In the genomic region with DNA sequence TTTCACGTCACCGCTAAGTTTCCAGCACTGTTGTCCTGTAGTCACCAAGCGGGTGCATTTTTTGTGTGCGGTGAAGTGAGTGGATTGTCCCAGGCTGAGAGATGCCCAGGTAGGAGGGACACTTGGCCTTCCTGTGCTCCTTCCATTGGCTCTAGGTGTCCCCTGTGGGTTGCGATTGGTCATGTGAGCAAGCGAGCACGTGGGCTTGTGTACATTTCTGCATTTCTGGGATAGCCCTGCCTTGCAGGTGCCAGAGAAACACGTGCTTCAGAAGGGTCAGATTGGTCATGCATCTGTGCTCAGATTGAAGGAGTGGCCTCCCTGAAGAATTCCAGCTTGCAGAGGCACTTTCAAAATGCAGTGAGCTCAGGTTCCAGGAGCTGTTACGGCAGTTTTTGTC, we compare ENCODE assay signal across 10 cellular contexts.
DNase-seq lines count a peak whose midpoint lies in the region; ATAC-seq and TF ChIP-seq lines count a peak whose summit lies in the region.
"Had no signal": no experiment of that assay in that cellular context is flagged by ENCODE, and none has a peak within 500 bp of the region (broad histone marks: within the 10 kb centered on the region; RNA-seq: fewer than 3 reads in every experiment).

No MANE protein-coding gene starts in this region.

- 62 to 67% methylated on average over 2 to 4 of the region's 9 CpGs for WGBS in gastroesophageal sphincter (ENCODE audit: low coverage in 1 of 2), 2 donors

- H3K27ac Mint-ChIP-seq in Caco-2 (ENCODE audit: unreplicated experiment) (peak overlapping the region; percentile 53), brain (peak overlapping the region in 3 of 5 experiments; percentile 40 to 87 (median 78))
- H3K27ac Mint-ChIP-seq: IgD-negative memory B cell had no signal

- peak; percentile 81 to 86 for DNase-seq in Caco-2
- DNase-seq in NCI-H1105 (lab: John Stamatoyannopoulos, UW): peak; percentile 69
- peak; percentile 87 for DNase-seq in mucosa of gallbladder (ENCODE audit: low spot score)
- DNase-seq in G401 (ENCODE audit: low spot score): no peak
- DNase-seq in epidermal melanocyte (ENCODE audit: insufficient read length, low spot score): no peak
- DNase-seq: C1 segment of cervical spinal cord had no signal

- no peak for TF ChIP-seq POLR2A in gastroesophageal sphincter (IDR thresholded peaks at IDR 0.05)

- no peak overlapping the region for H3K4me3 ChIP-seq in Caco-2 (ENCODE audit: low read depth, low read length)
- H3K4me3 ChIP-seq in gastroesophageal sphincter: no peak overlapping the region

- H3K36me3 Mint-ChIP-seq in Caco-2 (ENCODE audit: insufficient read depth, unreplicated experiment) (peaks cover 6% of the 10 kb centered on the region), brain (no peaks in the 10 kb centered on the region)
- H3K36me3 Mint-ChIP-seq: IgD-negative memory B cell had no signal

- no peaks in the 10 kb centered on the region for H3K9me3 ChIP-seq in Caco-2
- H3K9me3 ChIP-seq in gastroesophageal sphincter: no peaks in the 10 kb centered on the region

- H3K27ac ChIP-seq in gastroesophageal sphincter: no peak overlapping the region

- in situ Hi-C loops in G401 (cut with HindIII; ENCODE audit: low sequenced_read_pairs): no loop called here

- H3K4me1 Mint-ChIP-seq in Caco-2 (ENCODE audit: low read depth, unreplicated experiment) (no peaks in the 10 kb centered on the region), brain (peaks cover 17% of the 10 kb centered on the region)
- H3K4me1 Mint-ChIP-seq: IgD-negative memory B cell had no signal

- H3K9me3 Mint-ChIP-seq in Caco-2 (ENCODE audit: unreplicated experiment) (no peaks in the 10 kb centered on the region), brain (peaks cover 0 to 7% (median 0%) of the 10 kb centered on the region in 5 experiments)
- H3K9me3 Mint-ChIP-seq: IgD-negative memory B cell had no signal

- no peaks in the 10 kb centered on the region for H3K36me3 ChIP-seq in Caco-2 (ENCODE audit: control insufficient read depth, insufficient read depth, low read length)
- no peaks in the 10 kb centered on the region for H3K36me3 ChIP-seq in gastroesophageal sphincter

- POLR2A ChIA-PET in Caco-2 (lab: Charles Lee): no interaction called here

- H3K4me3 Mint-ChIP-seq in Caco-2 (ENCODE audit: unreplicated experiment) (peak overlapping the region; percentile 37), brain (peak overlapping the region in 2 of 5 experiments; percentile 10 to 14)
- H3K4me3 Mint-ChIP-seq: IgD-negative memory B cell had no signal

- no peaks in the 10 kb centered on the region for H3K27me3 Mint-ChIP-seq in Caco-2 (ENCODE audit: insufficient read depth, unreplicated experiment)
- H3K27me3 Mint-ChIP-seq in brain: no peaks in the 10 kb centered on the region
- H3K27me3 Mint-ChIP-seq: IgD-negative memory B cell had no signal

- TF ChIP-seq EP300 in gastroesophageal sphincter (IDR thresholded peaks at IDR 0.05): no peak

- no peaks in the 10 kb centered on the region for H3K27me3 ChIP-seq in Caco-2 (replicated peaks; ENCODE audit: control insufficient read depth, insufficient read depth, low read length)
- no peaks in the 10 kb centered on the region for H3K27me3 ChIP-seq in gastroesophageal sphincter

- intact Hi-C loops in Caco-2 (cut with micrococcal nuclease; ENCODE audit: unreplicated experiment): no loop called here

- CTCF ChIA-PET in Caco-2 (lab: Charles Lee): interaction anchor here (1.4 kb wide), 1 partner anchor 147 kb away, joined by 4 read pairs; no protein-coding TSS in a partner anchor

- no peak for TF ChIP-seq CTCF in Caco-2 (IDR thresholded peaks at IDR 0.05; ENCODE audit: insufficient read depth in 1 of 2, low read depth in 1 of 2, low read length in 1 of 2, severe bottlenecking in 1 of 2, unreplicated experiment in 1 of 2)
- TF ChIP-seq CTCF in brain (conservative IDR thresholded peaks at IDR 0.05): no peak
- no peak for TF ChIP-seq CTCF in gastroesophageal sphincter (IDR thresholded peaks at IDR 0.05)

- no TSS peak for BruUV-seq in Caco-2 (replicated peaks; lab: Mats Ljungman, UMichigan)

- H3K4me1 ChIP-seq in Caco-2 (0 out of 2 replicates have a peak, but pooled peaks cover 1% of the 10 kb centered on the region), gastroesophageal sphincter (no peaks in the 10 kb centered on the region)

- ATAC-seq in gastroesophageal sphincter (no peak), HG03045 (IDR thresholded peaks at IDR 0.05; ENCODE audit: unreplicated experiment) (no peak)

Comparison
In these comparisons a context has a peak if more than half of its experiments do, and no peak if none do; other contexts are left out.
1. DNase-seq: peak in Caco-2 (2 of 2), NCI-H1105 (single experiment) and mucosa of gallbladder (single experiment); none in G401 (single experiment) and epidermal melanocyte (single experiment).